ENCODE assay signal across 24 cellular contexts in the genomic region with DNA sequence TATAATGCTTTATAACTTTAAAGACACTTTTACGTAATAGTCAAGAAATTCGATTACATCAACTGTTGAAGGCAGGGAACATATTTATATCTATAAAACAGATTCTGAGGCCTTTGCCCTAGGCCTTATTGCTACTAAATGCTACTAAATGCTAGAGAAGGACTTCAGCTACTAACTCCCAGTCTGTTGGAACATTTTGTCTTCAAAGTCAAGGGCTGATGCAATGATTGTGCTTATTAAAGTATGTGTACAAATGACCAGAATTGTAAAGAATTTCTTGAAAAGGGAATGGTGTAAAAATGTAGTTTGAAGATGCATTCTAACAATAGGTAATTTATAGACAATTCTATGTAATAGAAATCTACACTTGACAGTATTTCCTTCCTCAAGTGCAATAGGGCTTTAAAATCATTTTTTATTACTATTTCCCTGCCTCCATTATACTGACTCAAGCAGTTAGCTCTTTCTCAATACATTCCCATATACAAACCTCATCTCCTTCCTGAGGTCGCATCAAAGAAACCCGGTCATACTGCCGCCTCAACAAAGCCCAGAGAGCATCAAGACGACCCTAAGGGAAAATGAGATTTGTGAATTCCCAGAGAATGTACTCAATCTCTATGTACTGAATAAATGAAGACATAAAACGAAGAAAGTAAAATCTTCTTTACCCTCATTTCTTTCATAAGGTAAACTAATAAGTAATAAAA.
"Had no signal": no experiment of that assay in that cellular context is flagged by ENCODE, and none has a peak within 500 bp of the region (broad histone marks: within the 10 kb centered on the region; RNA-seq: fewer than 3 reads in every experiment).

No MANE protein-coding gene starts in this region.

- H3K4me1 ChIP-seq: SJSA1 had no signal

- H3K4me3 ChIP-seq: SJSA1 had no signal

- H3K27ac ChIP-seq: SJSA1, VCaP had no signal

- ATAC-seq: HepG2 had no signal

- H3K27me3 Mint-ChIP-seq: activated CD4-positive, alpha-beta memory T cell treated with anti-CD3 and anti-CD28 coated beads, Interleukin-2, amount 10 ng/mL, durations not matched to agents 7 days and 5 days; activated CD4-positive, alpha-beta T cell treated with anti-CD3 and anti-CD28 coated beads, Interleukin-2, amount 10 ng/mL, durations not matched to agents 7 days and 5 days; activated naive CD8-positive, alpha-beta T cell treated with anti-CD3 and anti-CD28 coated beads, Interleukin-2, amount 10 ng/mL, durations not matched to agents 7 days and 5 days; brain had no signal

- H3K9me3 ChIP-seq: SJSA1 had no signal

- H3K27ac Mint-ChIP-seq: activated CD4-positive, alpha-beta memory T cell treated with anti-CD3 and anti-CD28 coated beads, Interleukin-2, amount 10 ng/mL, durations not matched to agents 7 days and 5 days; activated CD4-positive, alpha-beta T cell treated with anti-CD3 and anti-CD28 coated beads, Interleukin-2, amount 10 ng/mL, durations not matched to agents 7 days and 5 days; activated naive CD8-positive, alpha-beta T cell treated with anti-CD3 and anti-CD28 coated beads, Interleukin-2, amount 10 ng/mL, durations not matched to agents 7 days and 5 days; brain had no signal

- H3K27me3 ChIP-seq: SJSA1 had no signal

- DNase-seq: activated CD4-positive, alpha-beta memory T cell treated with anti-CD3 and anti-CD28 coated beads, Interleukin-2, amount 10 ng/mL, durations not matched to agents 7 days and 5 days; activated CD4-positive, alpha-beta T cell treated with anti-CD3 and anti-CD28 coated beads, Interleukin-2, amount 10 ng/mL, durations not matched to agents 7 days and 5 days; activated CD4-positive, CD25-positive, alpha-beta regulatory T cell; activated naive CD4-positive, alpha-beta T cell treated with anti-CD3 and anti-CD28 coated beads, Interleukin-2, amount 50 U/mL, for 16 hours; activated naive CD8-positive, alpha-beta T cell treated with anti-CD3 and anti-CD28 coated beads, Interleukin-2, amount 10 ng/mL, durations not matched to agents 7 days and 5 days; activated T-cell treated with anti-CD3 and anti-CD28 coated beads for 4 hours; activated T-cell treated with anti-CD3 and anti-CD28 coated beads, Interleukin-2, amount 50 U/mL, for 48 hours; amniotic stem cell; Karpas-422; NCI-H1048; NCI-H146; NCI-H187 treated with DMSO at 0.1 percent for 48 hours; NCI-H2081 treated with DMSO at 0.1 percent for 48 hours; NCI-H446; NCI-H524; SHP77; T-helper 2 cell; T1000 had no signal

- FAIRE-seq: astrocyte, HepG2, RCC 7860 had no signal

- H3K4me3 Mint-ChIP-seq: activated CD4-positive, alpha-beta memory T cell treated with anti-CD3 and anti-CD28 coated beads, Interleukin-2, amount 10 ng/mL, durations not matched to agents 7 days and 5 days; activated CD4-positive, alpha-beta T cell treated with anti-CD3 and anti-CD28 coated beads, Interleukin-2, amount 10 ng/mL, durations not matched to agents 7 days and 5 days; activated naive CD8-positive, alpha-beta T cell treated with anti-CD3 and anti-CD28 coated beads, Interleukin-2, amount 10 ng/mL, durations not matched to agents 7 days and 5 days; brain had no signal

- H3K4me1 Mint-ChIP-seq: activated naive CD8-positive, alpha-beta T cell treated with anti-CD3 and anti-CD28 coated beads, Interleukin-2, amount 10 ng/mL, durations not matched to agents 7 days and 5 days had no signal
